25 cellular contexts compared by ENCODE assay signal in the genomic region with DNA sequence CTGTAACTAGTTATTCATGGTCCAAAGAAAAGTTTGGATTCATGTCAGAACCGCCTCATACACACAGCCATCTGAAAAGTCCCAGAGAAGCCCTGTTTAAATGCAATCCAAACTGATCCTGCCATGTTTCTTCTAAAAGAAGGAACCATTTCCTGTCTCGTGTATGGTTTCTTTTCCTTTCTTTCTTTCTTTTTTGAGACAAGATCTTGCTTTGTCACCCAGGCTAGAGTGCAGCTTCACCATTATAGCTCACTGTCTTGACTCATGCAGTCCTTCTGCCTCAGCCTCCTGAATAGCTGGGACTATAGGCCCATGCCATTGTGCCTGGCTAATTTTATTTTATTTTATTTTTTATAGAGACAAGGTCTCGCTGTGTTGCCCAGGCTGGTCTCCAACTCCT.
A peak's percentile ranks its signal among the peaks of the same experiment; 100 is the strongest.
DNase-seq lines count a peak whose midpoint lies in the region; ATAC-seq, FAIRE-seq and TF ChIP-seq lines count a peak whose summit lies in the region.
"Had no signal": no experiment of that assay in that cellular context is flagged by ENCODE, and none has a peak within 500 bp of the region (broad histone marks: within the 10 kb centered on the region; RNA-seq: fewer than 3 reads in every experiment).

No MANE protein-coding gene starts in this region.

- H3K36me3 ChIP-seq in K562 (ENCODE audit: control insufficient read depth, insufficient read depth, low read length) (no peaks in the 10 kb centered on the region), stomach smooth muscle (ENCODE audit: control insufficient read depth in 2 of 2, insufficient read depth in 2 of 2, low read length in 2 of 2) (no peaks in the 10 kb centered on the region)
- H3K36me3 ChIP-seq: BE2C, BLaER1 had no signal

- 0% methylated on average over 3 of the region's 3 CpGs for WGBS in K562 (ENCODE audit: insufficient coverage, low coverage, missing lambda C conversion rate)

- BruUV-seq in K562 (replicated peaks; lab: Mats Ljungman, UMichigan) = no TSS peak

- no peak for TF ChIP-seq EP300 in K562 (IDR thresholded peaks at IDR 0.05; ENCODE audit: low read length)

- H3K4me3 ChIP-seq in K562 (no peak overlapping the region), stomach smooth muscle (ENCODE audit: low read length in 2 of 2) (no peak overlapping the region)
- H3K4me3 ChIP-seq: BLaER1, GM12878 had no signal

- H3K27me3 ChIP-seq in K562 (ENCODE audit: control insufficient read depth in 2 of 2, insufficient read depth in 2 of 2, low read length in 2 of 2) (peaks cover 5 to 26% of the 10 kb centered on the region in 2 experiments; a peak in 2 of 5 replicates), stomach smooth muscle (ENCODE audit: control insufficient read depth in 1 of 2, insufficient read depth in 2 of 2, low read length in 2 of 2) (no peaks in the 10 kb centered on the region)
- H3K27me3 ChIP-seq: BE2C, BLaER1 had no signal

- H3K9me3 ChIP-seq in K562 (replicated peaks; ENCODE audit: control insufficient read depth, insufficient read depth, low read depth, low read length) = no peaks in the 10 kb centered on the region
- H3K9me3 ChIP-seq in stomach smooth muscle (ENCODE audit: control insufficient read depth in 2 of 2, low read length in 2 of 2) = no peaks in the 10 kb centered on the region
- H3K9me3 ChIP-seq: BE2C, BLaER1 had no signal

- no peak overlapping the region; the same call in 1 of the 2 replicates for H3K4me2 ChIP-seq in K562 (ENCODE audit: insufficient read depth, low read length)
- H3K4me2 ChIP-seq: BLaER1 had no signal

- no peak for FAIRE-seq in K562 (lab: Jason Lieb, UNC)
- FAIRE-seq: A204.1, GM12878, GM12892, GM18507 had no signal

- POLR2A ChIA-PET in K562 (lab: Yijun Ruan, JAX) = interaction anchor here (0.6 to 1.4 kb wide), 4 partner anchors 9 to 331 kb away, joined by 3 to 4 read pairs (median 3); no protein-coding TSS in a partner anchor

- no peak for TF ChIP-seq POLR2A in K562 (conservative IDR thresholded peaks at IDR 0.05)

- H3K79me2 ChIP-seq in K562 (ENCODE audit: control insufficient read depth, insufficient read depth, low read length) = no peaks in the 10 kb centered on the region

- H2AFZ ChIP-seq in K562 (ENCODE audit: low read depth, low read length) = peak overlapping the region; percentile 61; the same call in 1 of the 2 replicates

- DNase-seq in K562 (ENCODE audit: extremely low read depth in 1 of 4, low spot score in 3 of 4) (peak in 1 of 4 experiments; percentile 5), NCI-H345 (lab: John Stamatoyannopoulos, UW) (no peak), NCI-H1417 (lab: John Stamatoyannopoulos, UW) (no peak)
- DNase-seq in stimulated activated CD4-positive, alpha-beta T cell treated with anti-CD3 and anti-CD28 coated beads, Interleukin-1b, Interleukin-23, amount 100 ng/mL, for 48 hours = no peak
- DNase-seq: 8988T; ACHN; BE2C; C1 segment of cervical spinal cord; CD4-positive, alpha-beta memory T cell; CD4-positive, CD25-positive, alpha-beta regulatory T cell; CD8-positive, alpha-beta memory T cell; COR-L47; DMS 273 treated with DMSO at 0.1 percent for 48 hours; DMS153; DMS53; DMS79; DND-41; EL; GDM1 had no signal

- peak; percentile 63; the same call in 2 of the 3 replicates for ATAC-seq in K562
- ATAC-seq: GM12878 had no signal

- no peak for TF ChIP-seq RAD21 in K562 (CRISPR knock-in tag; conservative IDR thresholded peaks at IDR 0.05 in 1 of 2, IDR thresholded peaks at IDR 0.05 in 1 of 2)

- 0 out of 5 replicates have a peak, but pooled peaks cover 0 to 2% of the 10 kb centered on the region in 2 experiments for H3K4me1 ChIP-seq in K562 (replicated peaks in 1 of 2; ENCODE audit: control insufficient read depth in 2 of 2, insufficient read depth in 2 of 2, low read length in 2 of 2)
- peaks cover 34% of the 10 kb centered on the region for H3K4me1 ChIP-seq in stomach smooth muscle (ENCODE audit: control insufficient read depth, insufficient read depth, low read length)
- H3K4me1 ChIP-seq: BE2C had no signal

- H3K9ac ChIP-seq in K562 (ENCODE audit: insufficient read depth in 1 of 2, low read depth in 2 of 2, low read length in 2 of 2) (no peak overlapping the region), stomach smooth muscle (ENCODE audit: low read length in 2 of 2) (no peak overlapping the region)
- H3K9ac ChIP-seq: BLaER1 had no signal

- intact Hi-C loops in K562 (cut with micrococcal nuclease) = no loop called here

- H3K27ac ChIP-seq in K562 (ENCODE audit: extremely low read depth, low read depth, low read length) (no peak overlapping the region), stomach smooth muscle (ENCODE audit: low read length) (peak overlapping the region; percentile 49)
- H3K27ac ChIP-seq: BLaER1 had no signal

- H3K9me1 ChIP-seq in K562 (ENCODE audit: control insufficient read depth, insufficient read depth, low read length) = no peaks in the 10 kb centered on the region

- no peaks in the 10 kb centered on the region for H4K20me1 ChIP-seq in K562 (replicated peaks; ENCODE audit: control insufficient read depth, insufficient read depth, low read length)
- H4K20me1 ChIP-seq: BLaER1 had no signal

- CTCF ChIA-PET in K562 (lab: Yijun Ruan, JAX; ENCODE audit: low intra/inter-chr PET ratio) = no interaction called here

- TF ChIP-seq CTCF in K562 (IDR thresholded peaks at IDR 0.05 in 2 of 3, conservative IDR thresholded peaks at IDR 0.05 in 1 of 3; ENCODE audit: insufficient read depth in 2 of 3, low read depth in 1 of 3, low read length in 3 of 3) = no peak

- in situ Hi-C loops in K562 (cut with MboI) = no loop called here

TF ChIP-seq in K562, 482 proteins besides CTCF, POLR2A, EP300 and RAD21:
- TF ChIP-seq ZC3H4 (CRISPR knock-in tag; IDR thresholded peaks at IDR 0.05; ENCODE audit: borderline replicate concordance) (no peak), ZNF766 (CRISPR knock-in tag; conservative IDR thresholded peaks at IDR 0.05) (peak; percentile 60; the same call in 1 of the 2 replicates), ZSCAN29 (IDR thresholded peaks at IDR 0.05) (no peak), GABPA (tag; conservative IDR thresholded peaks at IDR 0.05; ENCODE audit: low read depth) (peak; percentile 44; the same call in 1 of the 2 replicates), BRCA1 (IDR thresholded peaks at IDR 0.05) (no peak), BRCA1 (CRISPR knock-in tag; IDR thresholded peaks at IDR 0.05) (no peak), C11orf30 (IDR thresholded peaks at IDR 0.05; ENCODE audit: low read depth) (0 out of 2 replicates have a peak, but pooled peaks have one; percentile 22), NFE2 (IDR thresholded peaks at IDR 0.05; ENCODE audit: low read depth) (peak; percentile 41; the same call in 1 of the 2 replicates), MAFG (tag; conservative IDR thresholded peaks at IDR 0.05) (peak; percentile 57)
- TF ChIP-seq, protein P1, sequence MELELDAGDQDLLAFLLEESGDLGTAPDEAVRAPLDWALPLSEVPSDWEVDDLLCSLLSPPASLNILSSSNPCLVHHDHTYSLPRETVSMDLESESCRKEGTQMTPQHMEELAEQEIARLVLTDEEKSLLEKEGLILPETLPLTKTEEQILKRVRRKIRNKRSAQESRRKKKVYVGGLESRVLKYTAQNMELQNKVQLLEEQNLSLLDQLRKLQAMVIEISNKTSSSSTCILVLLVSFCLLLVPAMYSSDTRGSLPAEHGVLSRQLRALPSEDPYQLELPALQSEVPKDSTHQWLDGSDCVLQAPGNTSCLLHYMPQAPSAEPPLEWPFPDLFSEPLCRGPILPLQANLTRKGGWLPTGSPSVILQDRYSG (tag; conservative IDR thresholded peaks at IDR 0.05; ENCODE audit: low read depth) = 0 out of 2 replicates have a peak, but pooled peaks have one; percentile 34
- TF ChIP-seq, protein P2, sequence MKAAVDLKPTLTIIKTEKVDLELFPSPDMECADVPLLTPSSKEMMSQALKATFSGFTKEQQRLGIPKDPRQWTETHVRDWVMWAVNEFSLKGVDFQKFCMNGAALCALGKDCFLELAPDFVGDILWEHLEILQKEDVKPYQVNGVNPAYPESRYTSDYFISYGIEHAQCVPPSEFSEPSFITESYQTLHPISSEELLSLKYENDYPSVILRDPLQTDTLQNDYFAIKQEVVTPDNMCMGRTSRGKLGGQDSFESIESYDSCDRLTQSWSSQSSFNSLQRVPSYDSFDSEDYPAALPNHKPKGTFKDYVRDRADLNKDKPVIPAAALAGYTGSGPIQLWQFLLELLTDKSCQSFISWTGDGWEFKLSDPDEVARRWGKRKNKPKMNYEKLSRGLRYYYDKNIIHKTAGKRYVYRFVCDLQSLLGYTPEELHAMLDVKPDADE (conservative IDR thresholded peaks at IDR 0.05; ENCODE audit: control insufficient read depth, low read depth, low read length) = no peak
- TF ChIP-seq, protein P3, sequence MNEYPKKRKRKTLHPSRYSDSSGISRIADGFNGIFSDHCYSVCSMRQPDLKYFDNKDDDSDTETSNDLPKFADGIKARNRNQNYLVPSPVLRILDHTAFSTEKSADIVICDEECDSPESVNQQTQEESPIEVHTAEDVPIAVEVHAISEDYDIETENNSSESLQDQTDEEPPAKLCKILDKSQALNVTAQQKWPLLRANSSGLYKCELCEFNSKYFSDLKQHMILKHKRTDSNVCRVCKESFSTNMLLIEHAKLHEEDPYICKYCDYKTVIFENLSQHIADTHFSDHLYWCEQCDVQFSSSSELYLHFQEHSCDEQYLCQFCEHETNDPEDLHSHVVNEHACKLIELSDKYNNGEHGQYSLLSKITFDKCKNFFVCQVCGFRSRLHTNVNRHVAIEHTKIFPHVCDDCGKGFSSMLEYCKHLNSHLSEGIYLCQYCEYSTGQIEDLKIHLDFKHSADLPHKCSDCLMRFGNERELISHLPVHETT (CRISPR knock-in tag; conservative IDR thresholded peaks at IDR 0.05 in 1 of 2, IDR thresholded peaks at IDR 0.05 in 1 of 2) = peak in 1 of 2 experiments; percentile 37; a peak in 1 of 4 replicates
